Comparison of ENCODE assay signal across 7 cellular contexts in genomic region chr16:66936462-66936861, GRCh38. TPM values are rescaled to one million over a fixed set of nuclear protein-coding genes. Genes with fewer than 3 reads are reported as not detected.
DNase-seq lines count a peak whose midpoint lies in the region; ATAC-seq and TF ChIP-seq lines count a peak whose summit lies in the region.
"Had no signal": no experiment of that assay in that cellular context is flagged by ENCODE, and none has a peak within 500 bp of the region (broad histone marks: within the 10 kb centered on the region; RNA-seq: fewer than 3 reads in every experiment).

No MANE protein-coding gene starts in this region.

- POLR2A ChIA-PET in PC-9 (lab: Charles Lee; ENCODE audit: unreplicated experiment), result no interaction called here

- peaks cover 40% of the 10 kb centered on the region for H3K4me1 Mint-ChIP-seq in osteocyte (ENCODE audit: unreplicated experiment)

- CTCF ChIA-PET in PC-9 (lab: Charles Lee), result no interaction called here

- TF ChIP-seq CTCF in PC-9 (conservative IDR thresholded peaks at IDR 0.05), result no peak
- no peak for TF ChIP-seq CTCF in osteocyte (IDR thresholded peaks at IDR 0.05)

- H3K36me3 ChIP-seq in PC-9 (ENCODE audit: low read depth) (no peaks in the 10 kb centered on the region), duodenal mucosa (ENCODE audit: control insufficient read depth in 1 of 2, insufficient read depth in 2 of 2, low read length in 2 of 2) (peaks cover 41 to 51% of the 10 kb centered on the region in 2 donors)

- no peaks in the 10 kb centered on the region for H3K9me3 Mint-ChIP-seq in osteocyte (ENCODE audit: unreplicated experiment)

- H4K20me1 ChIP-seq in PC-9 (ENCODE audit: insufficient read depth), result peaks cover 9% of the 10 kb centered on the region; the same call in 1 of the 2 replicates

- peaks cover 21% of the 10 kb centered on the region for H3K4me1 ChIP-seq in PC-9 (replicated peaks; ENCODE audit: insufficient read depth)
- peaks cover 41 to 80% of the 10 kb centered on the region in 2 donors for H3K4me1 ChIP-seq in duodenal mucosa (ENCODE audit: control insufficient read depth in 1 of 2, insufficient read depth in 2 of 2, low read length in 2 of 2)

- no peaks in the 10 kb centered on the region for H3K9me3 ChIP-seq in PC-9 (ENCODE audit: insufficient read depth, low read depth)
- H3K9me3 ChIP-seq in duodenal mucosa (ENCODE audit: control insufficient read depth in 1 of 2, low read length in 2 of 2), result no peaks in the 10 kb centered on the region

- H3K4me3 Mint-ChIP-seq in osteocyte (ENCODE audit: unreplicated experiment), result peak overlapping the region; percentile 53

- no peak for ATAC-seq in GM21529 (IDR thresholded peaks at IDR 0.05; ENCODE audit: unreplicated experiment)

- no peaks in the 10 kb centered on the region for H3K27me3 ChIP-seq in PC-9 (ENCODE audit: insufficient read depth, low read depth)
- no peaks in the 10 kb centered on the region for H3K27me3 ChIP-seq in duodenal mucosa (ENCODE audit: control insufficient read depth in 1 of 2, insufficient read depth in 2 of 2, low read length in 2 of 2)

- H3K27ac ChIP-seq in PC-9 (no peak overlapping the region), duodenal mucosa (ENCODE audit: low read depth, low read length) (peak overlapping the region; percentile 92)

- H3K27me3 Mint-ChIP-seq in osteocyte (ENCODE audit: unreplicated experiment), result no peaks in the 10 kb centered on the region

- DNase-seq in PC-9 (no peak), osteocyte (ENCODE audit: extremely low spot score, unreplicated experiment) (no peak), amygdala (lab: John Stamatoyannopoulos, UW) (no peak)
- no peak for DNase-seq in stimulated activated CD8-positive, alpha-beta memory T cell treated with anti-CD3 and anti-CD28 coated beads, Interleukin-4, amount 100 ng/mL, for 48 hours
- DNase-seq: aorta had no signal

- no peaks in the 10 kb centered on the region for H3K9me2 ChIP-seq in PC-9 (ENCODE audit: insufficient read depth)

- no TSS peak for BruUV-seq in PC-9 (replicated peaks; lab: Mats Ljungman, UMichigan)

- H3K79me2 ChIP-seq in PC-9 (ENCODE audit: low read depth), result peaks cover 39% of the 10 kb centered on the region

- no peak overlapping the region for H3K27ac Mint-ChIP-seq in osteocyte (ENCODE audit: unreplicated experiment)

- peaks cover 4% of the 10 kb centered on the region for H3K36me3 Mint-ChIP-seq in osteocyte (ENCODE audit: unreplicated experiment)

- H3F3A ChIP-seq in PC-9 (ENCODE audit: insufficient read depth, low read depth), result peaks cover 7% of the 10 kb centered on the region

- H3K4me3 ChIP-seq in PC-9, result no peak overlapping the region
- peak overlapping the region; percentile 99 to 100 for H3K4me3 ChIP-seq in duodenal mucosa (ENCODE audit: low read depth in 1 of 2, low read length in 2 of 2)

- H2AFZ ChIP-seq in PC-9, result no peak overlapping the region

- peak overlapping the region; percentile 98; the same call in 1 of the 2 replicates for H3K4me2 ChIP-seq in PC-9

- intact Hi-C loops in PC-9 (cut with micrococcal nuclease; ENCODE audit: unreplicated experiment), result loop anchor here (10.0 kb wide), 1 partner anchor 422 kb away; no protein-coding TSS in a partner anchor

- H3K9ac ChIP-seq in duodenal mucosa (ENCODE audit: low read depth in 1 of 2, low read length in 2 of 2), result peak overlapping the region; percentile 99 to 100

RNA-seq across cellular contexts. Expression of gene CES2, which starts 1.1 kb away (rescaled TPM):
- total RNA-seq in PC-9 (2021) (32.8 and 35.1 TPM in 2 replicates), osteocyte (38.6 and 40.5 TPM in 2 replicates)

RNA-seq across cellular contexts. Expression of gene CIAO2B, which starts 2.3 kb away (rescaled TPM):
- total RNA-seq in PC-9 (2021) (81.7 and 87.1 TPM in 2 replicates), osteocyte (65.6 and 69.9 TPM in 2 replicates)

RNA-seq across cellular contexts. Expression of gene RRAD, which starts 11.1 kb away (rescaled TPM):
- 0.24 TPM in 1 of 2 replicates, not detected in the other for total RNA-seq in PC-9 (2021)
- total RNA-seq in osteocyte, result 0.26 and 0.89 TPM in 2 replicates

RNA-seq across cellular contexts. Expression of gene CDH16, which starts 17.8 kb away (rescaled TPM):
- total RNA-seq in PC-9 (2021) (not detected in 2 replicates), osteocyte (not detected in 2 replicates)
- total RNA-seq: aorta had no signal

RNA-seq across cellular contexts. Expression of gene CES3, which starts 24.6 kb away (rescaled TPM):
- total RNA-seq in PC-9 (2021) (9.1 and 10.1 TPM in 2 replicates), osteocyte (0.24 and 0.73 TPM in 2 replicates)
